ENCODE assay signal across 1 cellular context in the genomic region with DNA sequence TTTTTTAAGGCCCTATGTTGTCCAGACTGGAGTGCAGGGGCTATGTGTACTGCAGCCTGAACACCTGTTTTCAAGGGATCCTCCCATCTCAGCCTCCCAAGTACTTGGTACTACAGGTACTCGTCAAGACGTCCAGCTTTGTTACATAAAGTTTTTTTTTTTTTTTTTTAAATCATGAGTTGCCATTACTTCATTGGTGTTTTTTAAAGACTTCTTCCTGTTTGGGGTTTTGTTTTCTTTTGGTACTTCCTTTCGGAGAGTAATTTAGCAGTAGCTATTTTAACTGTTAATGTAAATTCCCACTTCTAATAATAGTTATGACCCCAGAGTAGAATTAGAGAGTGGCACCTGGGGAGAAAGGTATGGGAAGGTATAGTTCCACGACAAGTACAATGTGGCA.
TF ChIP-seq lines count a peak whose summit lies in the region.

No MANE protein-coding gene starts in this region.

TF ChIP-seq in endothelial cell of umbilical vein, 7 proteins besides CTCF, POLR2A, EP300 and RAD21 (continued from another document):
- no peak for TF ChIP-seq JUN (IDR thresholded peaks at IDR 0.05; ENCODE audit: borderline replicate concordance, insufficient read depth, insufficient read length, low read depth)
- TF ChIP-seq EZH2 (IDR thresholded peaks at IDR 0.05; ENCODE audit: borderline replicate concordance, low read depth, low read length, severe bottlenecking): no peak
- TF ChIP-seq, protein P1, sequence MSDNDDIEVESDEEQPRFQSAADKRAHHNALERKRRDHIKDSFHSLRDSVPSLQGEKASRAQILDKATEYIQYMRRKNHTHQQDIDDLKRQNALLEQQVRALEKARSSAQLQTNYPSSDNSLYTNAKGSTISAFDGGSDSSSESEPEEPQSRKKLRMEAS (IDR thresholded peaks at IDR 0.05; ENCODE audit: insufficient read depth, insufficient read length): no peak
- no peak for TF ChIP-seq FOS (IDR thresholded peaks at IDR 0.05; ENCODE audit: borderline replicate concordance, insufficient read depth, low read length)
- no peak for TF ChIP-seq GATA2 (IDR thresholded peaks at IDR 0.05; ENCODE audit: insufficient read depth, insufficient read length, low read depth, low read length)
